8 cellular contexts compared by ENCODE assay signal in the genomic region with DNA sequence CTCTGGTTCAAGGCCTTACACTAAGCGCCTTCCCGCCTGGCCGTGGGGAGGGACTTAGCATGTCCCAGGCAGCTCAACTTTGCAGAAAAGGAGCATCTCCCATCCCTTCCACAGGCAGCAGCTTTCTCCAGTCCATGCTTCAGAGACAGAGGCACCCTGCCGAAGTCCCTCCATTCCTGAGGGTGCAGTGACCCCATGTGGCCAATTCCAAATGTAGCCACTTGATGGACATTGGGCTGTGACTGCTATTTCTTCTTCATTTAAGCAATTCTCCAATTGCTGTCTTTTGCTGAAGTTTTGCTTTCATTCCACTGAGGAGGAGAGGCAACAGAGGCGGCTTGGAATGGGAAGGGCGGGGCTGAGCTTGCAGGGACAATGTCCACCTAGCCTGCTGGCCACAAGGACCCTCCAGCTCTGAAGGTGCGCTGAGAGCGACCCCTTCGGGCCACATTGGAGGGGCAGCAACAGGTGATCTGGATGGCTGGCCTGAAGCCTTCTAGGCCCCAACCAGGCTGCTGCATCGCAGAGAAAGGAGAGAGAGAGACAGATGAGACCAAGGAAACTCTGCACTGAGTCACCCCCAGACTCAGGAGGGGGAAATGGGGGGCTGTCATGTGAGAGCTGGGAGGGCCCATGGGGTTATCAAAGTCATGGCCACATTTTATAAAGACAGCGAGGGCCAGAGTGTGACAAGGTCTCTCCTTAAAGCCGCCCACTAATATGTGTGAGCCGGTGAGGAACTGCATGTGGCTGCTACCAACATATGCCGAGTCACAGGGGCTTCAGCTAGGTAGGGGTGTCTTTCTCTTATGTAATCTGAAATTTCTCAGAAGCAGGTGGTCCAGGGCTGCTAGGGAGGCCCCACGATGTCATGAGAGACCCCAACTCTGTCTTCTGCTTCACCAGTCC.
DNase-seq lines count a peak whose midpoint lies in the region; ATAC-seq, FAIRE-seq and TF ChIP-seq lines count a peak whose summit lies in the region.

No MANE protein-coding gene starts in this region.

- no peaks in the 10 kb centered on the region for H3K79me1 ChIP-seq in H1 (ENCODE audit: low read depth, low read length)

- H3K36me3 ChIP-seq in H1 (ENCODE audit: control insufficient read depth in 2 of 4, insufficient read depth in 4 of 4, low read length in 3 of 4) (no peaks in the 10 kb centered on the region), lower lobe of right lung (no peaks in the 10 kb centered on the region)

- H3K4me1 ChIP-seq in H1 (replicated peaks in 1 of 4; ENCODE audit: control insufficient read depth in 3 of 4, insufficient read depth in 4 of 4, low read length in 3 of 4) (no peaks in the 10 kb centered on the region; a peak in 1 of 7 replicates), lower lobe of right lung (peaks cover 8% of the 10 kb centered on the region)

- no peak overlapping the region for H3K4me2 ChIP-seq in H1 (ENCODE audit: insufficient read depth in 1 of 2, low read depth in 2 of 2, low read length in 2 of 2)

- CTCF ChIA-PET in H1 (lab: Charles Lee; ENCODE audit: partially characterized antibody) = interaction anchor here (0.5 to 10.8 kb wide), 74 partner anchors 9 to 924 kb away, joined by 3 to 178 read pairs (median 4); partner anchors contain the start of genes LONRF2 and TXNDC9

- H3K4me3 ChIP-seq in H1 (ENCODE audit: extremely low read depth in 1 of 4, insufficient read depth in 2 of 4, low read depth in 3 of 4, low read length in 4 of 4) = no peak overlapping the region
- H3K4me3 ChIP-seq in lower lobe of right lung = no peak overlapping the region

- H3K18ac ChIP-seq in H1 (ENCODE audit: extremely low read depth, low read length) = no peak overlapping the region

- no peak overlapping the region for H2BK20ac ChIP-seq in H1 (ENCODE audit: low read length)

- H3K27ac ChIP-seq in H1 (ENCODE audit: low read depth, low read length) (no peak overlapping the region), lower lobe of right lung (no peak overlapping the region)

- no peaks in the 10 kb centered on the region for H3K79me2 ChIP-seq in H1 (ENCODE audit: control insufficient read depth in 1 of 2, insufficient read depth in 2 of 2, low read length in 2 of 2)

- H3K14ac ChIP-seq in H1 (ENCODE audit: insufficient read length) = no peak overlapping the region

- H2AK5ac ChIP-seq in H1 (ENCODE audit: low read depth, low read length) = no peak overlapping the region

- peak; percentile 91 to 94 for TF ChIP-seq RAD21 in H1 (IDR thresholded peaks at IDR 0.05 in 1 of 2, conservative IDR thresholded peaks at IDR 0.05 in 1 of 2; ENCODE audit: low read depth in 2 of 2, low read length in 2 of 2)

- H3K27me3 ChIP-seq in H1 (replicated peaks in 1 of 4; ENCODE audit: control insufficient read depth in 3 of 4, extremely low read depth in 1 of 4, insufficient read depth in 3 of 4, low read length in 3 of 4) = no peaks in the 10 kb centered on the region
- no peaks in the 10 kb centered on the region for H3K27me3 ChIP-seq in lower lobe of right lung (ENCODE audit: low read depth)

- no peaks in the 10 kb centered on the region for H3K9me3 ChIP-seq in H1 (ENCODE audit: insufficient read depth in 2 of 2, low read depth in 1 of 2, low read length in 1 of 2)
- H3K9me3 ChIP-seq in lower lobe of right lung = no peaks in the 10 kb centered on the region

- no peak overlapping the region for H3K56ac ChIP-seq in H1 (replicated peaks; ENCODE audit: insufficient read length, low read depth, low read length)

- TF ChIP-seq POLR2A in H1 (IDR thresholded peaks at IDR 0.05; ENCODE audit: control extremely low read depth in 1 of 2, low read depth in 2 of 2, low read length in 2 of 2) = no peak

- H2BK15ac ChIP-seq in H1 (ENCODE audit: low read length) = no peak overlapping the region

- TF ChIP-seq CTCF in H1 (IDR thresholded peaks at IDR 0.05; ENCODE audit: control extremely low read depth in 1 of 3, insufficient read depth in 1 of 3, low read depth in 1 of 3, low read length in 3 of 3) (peak; percentile 70 to 83 (median 80)), lower lobe of right lung (IDR thresholded peaks at IDR 0.05) (peak; percentile 60)

- in situ Hi-C loops in G401 (cut with HindIII; ENCODE audit: low sequenced_read_pairs) = no loop called here

- H4K20me1 ChIP-seq in H1 (replicated peaks in 1 of 2; ENCODE audit: control insufficient read depth in 1 of 2, insufficient read depth in 2 of 2, low read length in 2 of 2) = no peaks in the 10 kb centered on the region

- POLR2A ChIA-PET in H1 (lab: Charles Lee; ENCODE audit: partially characterized antibody) = interaction anchor here (0.6 kb wide), 1 partner anchor 645 kb away, joined by 3 read pairs; no protein-coding TSS in a partner anchor

- intact Hi-C loops in lower lobe of right lung (cut with DNase I) = loop anchor here (5.0 kb wide), 1 partner anchor 121 kb away; no protein-coding TSS in a partner anchor

- peak; percentile 60 for ATAC-seq in lower lobe of right lung
- ATAC-seq in HG02678 (IDR thresholded peaks at IDR 0.05; ENCODE audit: unreplicated experiment) = no peak

- H3K23ac ChIP-seq in H1 (ENCODE audit: insufficient read length) = no peak overlapping the region

- WGBS in H1 (ENCODE audit: extremely low coverage in 1 of 2, insufficient coverage in 1 of 2, insufficient read length in 1 of 2, insufficient replicate concordance in 2 of 2, low coverage in 1 of 2, low lambda C conversion rate in 2 of 2, missing lambda C conversion rate in 1 of 2), 2 experiments = 76% methylated on average over 15 of the region's 15 CpGs; no CpG with 5 or more reads in 1 of the 2 experiments

- H3K23me2 ChIP-seq in H1 (ENCODE audit: low read depth, low read length) = no peaks in the 10 kb centered on the region

- peak; percentile 85 for FAIRE-seq in H1 (lab: Jason Lieb, UNC)
- FAIRE-seq in urothelium cell line (lab: Jason Lieb, UNC) = peak; percentile 50

- H3K4ac ChIP-seq in H1 (replicated peaks; ENCODE audit: insufficient read length, low read depth, low read length) = no peak overlapping the region

- no peak overlapping the region for H4K91ac ChIP-seq in H1 (replicated peaks; ENCODE audit: insufficient read length, low read length)

- H2BK5ac ChIP-seq in H1 (ENCODE audit: low read depth, low read length) = no peak overlapping the region

- H4K5ac ChIP-seq in H1 (ENCODE audit: insufficient read length, low read depth, low read length) = no peak overlapping the region

- H2BK12ac ChIP-seq in H1 (ENCODE audit: low read depth, low read length) = no peak overlapping the region

- no peak for TF ChIP-seq EP300 in H1 (IDR thresholded peaks at IDR 0.05; ENCODE audit: borderline replicate concordance in 1 of 2, low read depth in 2 of 2, low read length in 2 of 2)

- H4K8ac ChIP-seq in H1 (ENCODE audit: extremely low read depth, insufficient read depth, low read length) = no peak overlapping the region

- DNase-seq in G401 (ENCODE audit: low spot score) = peak; percentile 92
- DNase-seq in HT-29 (ENCODE audit: low spot score) = peak; percentile 66
- DNase-seq in RPMI7951 (ENCODE audit: low read depth) = peak; percentile 74
- peak in 1 of 2 experiments; percentile 79 for DNase-seq in H1 (ENCODE audit: low read depth in 1 of 2, low spot score in 2 of 2)
- DNase-seq in lower lobe of right lung = no peak
- DNase-seq in urothelium cell line (ENCODE audit: low spot score) = peak; percentile 83
- DNase-seq in NCI-H1048 (lab: John Stamatoyannopoulos, UW) = no peak

- no peak overlapping the region for H2AFZ ChIP-seq in H1 (ENCODE audit: low read length)

- no peak overlapping the region for H2BK120ac ChIP-seq in H1 (replicated peaks; ENCODE audit: low read depth, low read length)

- H3K9ac ChIP-seq in H1 (replicated peaks in 1 of 4; ENCODE audit: extremely low read depth in 1 of 4, low read depth in 3 of 4, low read length in 3 of 4) = no peak overlapping the region

TF ChIP-seq in H1, 55 proteins besides CTCF, POLR2A, EP300 and RAD21:
- TF ChIP-seq YY1 (IDR thresholded peaks at IDR 0.05; ENCODE audit: low read depth, low read length) (0 out of 2 replicates have a peak, but pooled peaks have one; percentile 31), CTBP2 (IDR thresholded peaks at IDR 0.05; ENCODE audit: borderline replicate concordance, insufficient read depth, insufficient read length, low read length) (no peak), KDM4A (IDR thresholded peaks at IDR 0.05; ENCODE audit: low read depth, low read length, severe bottlenecking) (no peak), SAP30 (IDR thresholded peaks at IDR 0.05; ENCODE audit: insufficient read depth, insufficient replicate concordance, low read length) (no peak), PHF8 (conservative IDR thresholded peaks at IDR 0.05; ENCODE audit: low read depth, low read length) (no peak), E2F6 (IDR thresholded peaks at IDR 0.05) (no peak), TAF7 (optimal IDR thresholded peaks at IDR 0.05; ENCODE audit: borderline replicate concordance, low read depth, low read length) (peak; percentile 27), NRF1 (IDR thresholded peaks at IDR 0.05; ENCODE audit: low read depth, low read length) (no peak), HDAC2 (IDR thresholded peaks at IDR 0.05; ENCODE audit: borderline replicate concordance in 1 of 2, low read depth in 2 of 2, low read length in 2 of 2) (peak in 1 of 2 experiments; percentile 30; a peak in 1 of 4 replicates), HDAC6 (IDR thresholded peaks at IDR 0.05; ENCODE audit: low read depth, low read length) (no peak), SUZ12 (IDR thresholded peaks at IDR 0.05; ENCODE audit: low read length) (no peak), GABPA (IDR thresholded peaks at IDR 0.05; ENCODE audit: borderline replicate concordance, insufficient read depth, low read length) (no peak), TBP (IDR thresholded peaks at IDR 0.05; ENCODE audit: low read depth, low read length) (peak; percentile 19; the same call in 1 of the 2 replicates)

Comparison
In these comparisons a context has a peak if more than half of its experiments do, and no peak if none do; other contexts are left out.
1. DNase-seq: peak in G401 (single experiment), HT-29 (single experiment), RPMI7951 (single experiment) and urothelium cell line (single experiment); none in lower lobe of right lung (single experiment) and NCI-H1048 (single experiment).